1 cellular context compared by ENCODE assay signal in the genomic region with DNA sequence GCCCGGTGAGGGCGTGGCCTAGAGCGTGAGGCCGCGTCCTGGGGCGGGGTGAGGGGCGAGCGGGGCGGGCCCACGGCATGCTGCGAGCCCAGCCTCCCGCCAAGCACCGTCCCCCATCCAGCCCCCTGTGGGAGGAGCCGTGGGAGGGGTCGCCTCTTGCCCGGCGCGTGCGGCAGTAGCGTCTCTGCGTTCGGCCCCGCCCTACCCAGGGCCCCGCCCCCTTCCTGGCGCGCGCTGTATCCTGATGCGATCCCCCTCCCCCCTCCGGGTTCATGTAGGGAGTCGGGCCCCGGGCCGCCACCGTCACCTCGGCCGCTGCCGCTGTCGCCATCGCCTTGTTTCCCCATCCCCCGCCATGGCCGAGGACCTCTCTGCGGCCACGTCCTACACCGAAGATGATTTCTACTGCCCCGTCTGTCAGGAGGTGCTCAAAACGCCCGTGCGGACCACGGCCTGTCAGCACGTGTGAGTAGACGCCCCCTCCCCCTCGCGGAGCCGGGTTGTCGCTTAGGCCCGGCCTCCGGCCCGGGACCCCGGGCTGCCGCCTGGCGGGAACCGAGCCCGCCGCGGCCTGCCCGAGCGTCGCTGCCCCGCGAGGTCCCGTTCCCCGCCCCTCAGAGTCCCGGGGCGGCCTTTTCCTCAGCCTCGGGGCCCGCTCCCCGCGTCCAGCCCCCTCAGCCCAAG.
TF ChIP-seq lines count a peak whose summit lies in the region.

No MANE protein-coding gene starts in this region.

TF ChIP-seq in GM12878, 131 proteins besides CTCF, POLR2A, EP300 and RAD21 (continued from another document and continues in another):
- TF ChIP-seq, protein P1, sequence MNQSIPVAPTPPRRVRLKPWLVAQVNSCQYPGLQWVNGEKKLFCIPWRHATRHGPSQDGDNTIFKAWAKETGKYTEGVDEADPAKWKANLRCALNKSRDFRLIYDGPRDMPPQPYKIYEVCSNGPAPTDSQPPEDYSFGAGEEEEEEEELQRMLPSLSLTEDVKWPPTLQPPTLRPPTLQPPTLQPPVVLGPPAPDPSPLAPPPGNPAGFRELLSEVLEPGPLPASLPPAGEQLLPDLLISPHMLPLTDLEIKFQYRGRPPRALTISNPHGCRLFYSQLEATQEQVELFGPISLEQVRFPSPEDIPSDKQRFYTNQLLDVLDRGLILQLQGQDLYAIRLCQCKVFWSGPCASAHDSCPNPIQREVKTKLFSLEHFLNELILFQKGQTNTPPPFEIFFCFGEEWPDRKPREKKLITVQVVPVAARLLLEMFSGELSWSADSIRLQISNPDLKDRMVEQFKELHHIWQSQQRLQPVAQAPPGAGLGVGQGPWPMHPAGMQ (IDR thresholded peaks at IDR 0.05; ENCODE audit: borderline replicate concordance), result no peak
- TF ChIP-seq, protein P2, sequence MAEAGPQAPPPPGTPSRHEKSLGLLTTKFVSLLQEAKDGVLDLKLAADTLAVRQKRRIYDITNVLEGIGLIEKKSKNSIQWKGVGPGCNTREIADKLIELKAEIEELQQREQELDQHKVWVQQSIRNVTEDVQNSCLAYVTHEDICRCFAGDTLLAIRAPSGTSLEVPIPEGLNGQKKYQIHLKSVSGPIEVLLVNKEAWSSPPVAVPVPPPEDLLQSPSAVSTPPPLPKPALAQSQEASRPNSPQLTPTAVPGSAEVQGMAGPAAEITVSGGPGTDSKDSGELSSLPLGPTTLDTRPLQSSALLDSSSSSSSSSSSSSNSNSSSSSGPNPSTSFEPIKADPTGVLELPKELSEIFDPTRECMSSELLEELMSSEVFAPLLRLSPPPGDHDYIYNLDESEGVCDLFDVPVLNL (IDR thresholded peaks at IDR 0.05; ENCODE audit: low read depth, low read length), result no peak
- TF ChIP-seq GATAD2B (conservative IDR thresholded peaks at IDR 0.05; ENCODE audit: low read depth), result peak; percentile 81
- TF ChIP-seq POU2F2 (IDR thresholded peaks at IDR 0.05; ENCODE audit: borderline replicate concordance, low read depth, low read length), result no peak; the same call in 2 of the 3 replicates
- TF ChIP-seq, protein P3, sequence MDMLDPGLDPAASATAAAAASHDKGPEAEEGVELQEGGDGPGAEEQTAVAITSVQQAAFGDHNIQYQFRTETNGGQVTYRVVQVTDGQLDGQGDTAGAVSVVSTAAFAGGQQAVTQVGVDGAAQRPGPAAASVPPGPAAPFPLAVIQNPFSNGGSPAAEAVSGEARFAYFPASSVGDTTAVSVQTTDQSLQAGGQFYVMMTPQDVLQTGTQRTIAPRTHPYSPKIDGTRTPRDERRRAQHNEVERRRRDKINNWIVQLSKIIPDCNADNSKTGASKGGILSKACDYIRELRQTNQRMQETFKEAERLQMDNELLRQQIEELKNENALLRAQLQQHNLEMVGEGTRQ (IDR thresholded peaks at IDR 0.05; ENCODE audit: borderline replicate concordance, low read depth, low read length), result no peak
- TF ChIP-seq MTA3 (IDR thresholded peaks at IDR 0.05; ENCODE audit: borderline replicate concordance, low read length), result no peak
- TF ChIP-seq TBL1XR1 (IDR thresholded peaks at IDR 0.05; ENCODE audit: low read depth, low read length), result no peak
- TF ChIP-seq CHD2 (IDR thresholded peaks at IDR 0.05; ENCODE audit: borderline replicate concordance, low read depth, low read length), result peak; percentile 63; the same call in 1 of the 2 replicates
- no peak for TF ChIP-seq RAD51 (IDR thresholded peaks at IDR 0.05)
- TF ChIP-seq YBX1 (IDR thresholded peaks at IDR 0.05), result no peak
- TF ChIP-seq, protein P4, sequence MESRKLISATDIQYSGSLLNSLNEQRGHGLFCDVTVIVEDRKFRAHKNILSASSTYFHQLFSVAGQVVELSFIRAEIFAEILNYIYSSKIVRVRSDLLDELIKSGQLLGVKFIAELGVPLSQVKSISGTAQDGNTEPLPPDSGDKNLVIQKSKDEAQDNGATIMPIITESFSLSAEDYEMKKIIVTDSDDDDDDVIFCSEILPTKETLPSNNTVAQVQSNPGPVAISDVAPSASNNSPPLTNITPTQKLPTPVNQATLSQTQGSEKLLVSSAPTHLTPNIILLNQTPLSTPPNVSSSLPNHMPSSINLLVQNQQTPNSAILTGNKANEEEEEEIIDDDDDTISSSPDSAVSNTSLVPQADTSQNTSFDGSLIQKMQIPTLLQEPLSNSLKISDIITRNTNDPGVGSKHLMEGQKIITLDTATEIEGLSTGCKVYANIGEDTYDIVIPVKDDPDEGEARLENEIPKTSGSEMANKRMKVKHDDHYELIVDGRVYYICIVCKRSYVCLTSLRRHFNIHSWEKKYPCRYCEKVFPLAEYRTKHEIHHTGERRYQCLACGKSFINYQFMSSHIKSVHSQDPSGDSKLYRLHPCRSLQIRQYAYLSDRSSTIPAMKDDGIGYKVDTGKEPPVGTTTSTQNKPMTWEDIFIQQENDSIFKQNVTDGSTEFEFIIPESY (IDR thresholded peaks at IDR 0.05), result no peak
- no peak for TF ChIP-seq NRF1 (conservative IDR thresholded peaks at IDR 0.05; ENCODE audit: low read depth, low read length)
- TF ChIP-seq TCF12 (IDR thresholded peaks at IDR 0.05; ENCODE audit: low read depth, low read length), result 0 out of 2 replicates have a peak, but pooled peaks have one; percentile 33
- TF ChIP-seq SMAD1 (IDR thresholded peaks at IDR 0.05; ENCODE audit: low read depth, partially characterized antibody), result no peak
- TF ChIP-seq POLR2AphosphoS5 (IDR thresholded peaks at IDR 0.05; ENCODE audit: low read length), result peak; percentile 89
- TF ChIP-seq, protein P5, sequence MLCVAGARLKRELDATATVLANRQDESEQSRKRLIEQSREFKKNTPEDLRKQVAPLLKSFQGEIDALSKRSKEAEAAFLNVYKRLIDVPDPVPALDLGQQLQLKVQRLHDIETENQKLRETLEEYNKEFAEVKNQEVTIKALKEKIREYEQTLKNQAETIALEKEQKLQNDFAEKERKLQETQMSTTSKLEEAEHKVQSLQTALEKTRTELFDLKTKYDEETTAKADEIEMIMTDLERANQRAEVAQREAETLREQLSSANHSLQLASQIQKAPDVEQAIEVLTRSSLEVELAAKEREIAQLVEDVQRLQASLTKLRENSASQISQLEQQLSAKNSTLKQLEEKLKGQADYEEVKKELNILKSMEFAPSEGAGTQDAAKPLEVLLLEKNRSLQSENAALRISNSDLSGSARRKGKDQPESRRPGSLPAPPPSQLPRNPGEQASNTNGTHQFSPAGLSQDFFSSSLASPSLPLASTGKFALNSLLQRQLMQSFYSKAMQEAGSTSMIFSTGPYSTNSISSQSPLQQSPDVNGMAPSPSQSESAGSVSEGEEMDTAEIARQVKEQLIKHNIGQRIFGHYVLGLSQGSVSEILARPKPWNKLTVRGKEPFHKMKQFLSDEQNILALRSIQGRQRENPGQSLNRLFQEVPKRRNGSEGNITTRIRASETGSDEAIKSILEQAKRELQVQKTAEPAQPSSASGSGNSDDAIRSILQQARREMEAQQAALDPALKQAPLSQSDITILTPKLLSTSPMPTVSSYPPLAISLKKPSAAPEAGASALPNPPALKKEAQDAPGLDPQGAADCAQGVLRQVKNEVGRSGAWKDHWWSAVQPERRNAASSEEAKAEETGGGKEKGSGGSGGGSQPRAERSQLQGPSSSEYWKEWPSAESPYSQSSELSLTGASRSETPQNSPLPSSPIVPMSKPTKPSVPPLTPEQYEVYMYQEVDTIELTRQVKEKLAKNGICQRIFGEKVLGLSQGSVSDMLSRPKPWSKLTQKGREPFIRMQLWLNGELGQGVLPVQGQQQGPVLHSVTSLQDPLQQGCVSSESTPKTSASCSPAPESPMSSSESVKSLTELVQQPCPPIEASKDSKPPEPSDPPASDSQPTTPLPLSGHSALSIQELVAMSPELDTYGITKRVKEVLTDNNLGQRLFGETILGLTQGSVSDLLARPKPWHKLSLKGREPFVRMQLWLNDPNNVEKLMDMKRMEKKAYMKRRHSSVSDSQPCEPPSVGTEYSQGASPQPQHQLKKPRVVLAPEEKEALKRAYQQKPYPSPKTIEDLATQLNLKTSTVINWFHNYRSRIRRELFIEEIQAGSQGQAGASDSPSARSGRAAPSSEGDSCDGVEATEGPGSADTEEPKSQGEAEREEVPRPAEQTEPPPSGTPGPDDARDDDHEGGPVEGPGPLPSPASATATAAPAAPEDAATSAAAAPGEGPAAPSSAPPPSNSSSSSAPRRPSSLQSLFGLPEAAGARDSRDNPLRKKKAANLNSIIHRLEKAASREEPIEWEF (IDR thresholded peaks at IDR 0.05; ENCODE audit: insufficient replicate concordance, low read depth, low read length), result no peak
- no peak for TF ChIP-seq HDAC2 (IDR thresholded peaks at IDR 0.05)
- no peak for TF ChIP-seq FOS (IDR thresholded peaks at IDR 0.05; ENCODE audit: borderline replicate concordance, extremely low read depth, insufficient read length)
- peak; percentile 92 for TF ChIP-seq LARP7 (IDR thresholded peaks at IDR 0.05)
- no peak for TF ChIP-seq CHD1 (IDR thresholded peaks at IDR 0.05; ENCODE audit: low read depth, low read length)
- TF ChIP-seq, protein P6, sequence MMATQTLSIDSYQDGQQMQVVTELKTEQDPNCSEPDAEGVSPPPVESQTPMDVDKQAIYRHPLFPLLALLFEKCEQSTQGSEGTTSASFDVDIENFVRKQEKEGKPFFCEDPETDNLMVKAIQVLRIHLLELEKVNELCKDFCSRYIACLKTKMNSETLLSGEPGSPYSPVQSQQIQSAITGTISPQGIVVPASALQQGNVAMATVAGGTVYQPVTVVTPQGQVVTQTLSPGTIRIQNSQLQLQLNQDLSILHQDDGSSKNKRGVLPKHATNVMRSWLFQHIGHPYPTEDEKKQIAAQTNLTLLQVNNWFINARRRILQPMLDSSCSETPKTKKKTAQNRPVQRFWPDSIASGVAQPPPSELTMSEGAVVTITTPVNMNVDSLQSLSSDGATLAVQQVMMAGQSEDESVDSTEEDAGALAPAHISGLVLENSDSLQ (IDR thresholded peaks at IDR 0.05), result peak; percentile 48; the same call in 1 of the 2 replicates
- no peak for TF ChIP-seq SMC3 (IDR thresholded peaks at IDR 0.05; ENCODE audit: borderline replicate concordance, low read length)
- TF ChIP-seq IKZF1 (conservative IDR thresholded peaks at IDR 0.05), result peak; percentile 74
- no peak for TF ChIP-seq ZNF622 (IDR thresholded peaks at IDR 0.05)
- no peak for TF ChIP-seq CHD4 (IDR thresholded peaks at IDR 0.05)
- TF ChIP-seq, protein P7, sequence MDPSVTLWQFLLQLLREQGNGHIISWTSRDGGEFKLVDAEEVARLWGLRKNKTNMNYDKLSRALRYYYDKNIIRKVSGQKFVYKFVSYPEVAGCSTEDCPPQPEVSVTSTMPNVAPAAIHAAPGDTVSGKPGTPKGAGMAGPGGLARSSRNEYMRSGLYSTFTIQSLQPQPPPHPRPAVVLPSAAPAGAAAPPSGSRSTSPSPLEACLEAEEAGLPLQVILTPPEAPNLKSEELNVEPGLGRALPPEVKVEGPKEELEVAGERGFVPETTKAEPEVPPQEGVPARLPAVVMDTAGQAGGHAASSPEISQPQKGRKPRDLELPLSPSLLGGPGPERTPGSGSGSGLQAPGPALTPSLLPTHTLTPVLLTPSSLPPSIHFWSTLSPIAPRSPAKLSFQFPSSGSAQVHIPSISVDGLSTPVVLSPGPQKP (IDR thresholded peaks at IDR 0.05; ENCODE audit: low read depth, low read length), result 0 out of 2 replicates have a peak, but pooled peaks have one; percentile 20
- TF ChIP-seq WRNIP1 (IDR thresholded peaks at IDR 0.05; ENCODE audit: borderline replicate concordance, low read depth, low read length), result no peak
- peak; percentile 59; the same call in 1 of the 2 replicates for TF ChIP-seq HDGF (IDR thresholded peaks at IDR 0.05)
- TF ChIP-seq SUZ12 (IDR thresholded peaks at IDR 0.05; ENCODE audit: unreplicated experiment), result no peak
- no peak; the same call in 1 of the 2 replicates for TF ChIP-seq ATF7 (IDR thresholded peaks at IDR 0.05; ENCODE audit: low read depth)
- TF ChIP-seq CBX3 (IDR thresholded peaks at IDR 0.05; ENCODE audit: borderline replicate concordance, low read depth), result no peak
- TF ChIP-seq, protein P8, sequence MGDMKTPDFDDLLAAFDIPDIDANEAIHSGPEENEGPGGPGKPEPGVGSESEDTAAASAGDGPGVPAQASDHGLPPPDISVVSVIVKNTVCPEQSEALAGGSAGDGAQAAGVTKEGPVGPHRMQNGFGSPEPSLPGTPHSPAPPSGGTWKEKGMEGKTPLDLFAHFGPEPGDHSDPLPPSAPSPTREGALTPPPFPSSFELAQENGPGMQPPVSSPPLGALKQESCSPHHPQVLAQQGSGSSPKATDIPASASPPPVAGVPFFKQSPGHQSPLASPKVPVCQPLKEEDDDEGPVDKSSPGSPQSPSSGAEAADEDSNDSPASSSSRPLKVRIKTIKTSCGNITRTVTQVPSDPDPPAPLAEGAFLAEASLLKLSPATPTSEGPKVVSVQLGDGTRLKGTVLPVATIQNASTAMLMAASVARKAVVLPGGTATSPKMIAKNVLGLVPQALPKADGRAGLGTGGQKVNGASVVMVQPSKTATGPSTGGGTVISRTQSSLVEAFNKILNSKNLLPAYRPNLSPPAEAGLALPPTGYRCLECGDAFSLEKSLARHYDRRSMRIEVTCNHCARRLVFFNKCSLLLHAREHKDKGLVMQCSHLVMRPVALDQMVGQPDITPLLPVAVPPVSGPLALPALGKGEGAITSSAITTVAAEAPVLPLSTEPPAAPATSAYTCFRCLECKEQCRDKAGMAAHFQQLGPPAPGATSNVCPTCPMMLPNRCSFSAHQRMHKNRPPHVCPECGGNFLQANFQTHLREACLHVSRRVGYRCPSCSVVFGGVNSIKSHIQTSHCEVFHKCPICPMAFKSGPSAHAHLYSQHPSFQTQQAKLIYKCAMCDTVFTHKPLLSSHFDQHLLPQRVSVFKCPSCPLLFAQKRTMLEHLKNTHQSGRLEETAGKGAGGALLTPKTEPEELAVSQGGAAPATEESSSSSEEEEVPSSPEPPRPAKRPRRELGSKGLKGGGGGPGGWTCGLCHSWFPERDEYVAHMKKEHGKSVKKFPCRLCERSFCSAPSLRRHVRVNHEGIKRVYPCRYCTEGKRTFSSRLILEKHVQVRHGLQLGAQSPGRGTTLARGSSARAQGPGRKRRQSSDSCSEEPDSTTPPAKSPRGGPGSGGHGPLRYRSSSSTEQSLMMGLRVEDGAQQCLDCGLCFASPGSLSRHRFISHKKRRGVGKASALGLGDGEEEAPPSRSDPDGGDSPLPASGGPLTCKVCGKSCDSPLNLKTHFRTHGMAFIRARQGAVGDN (IDR thresholded peaks at IDR 0.05), result peak; percentile 48; the same call in 1 of the 2 replicates
- no peak for TF ChIP-seq MYB (IDR thresholded peaks at IDR 0.05; ENCODE audit: borderline replicate concordance, low read depth, low read length)
- TF ChIP-seq, protein P9, sequence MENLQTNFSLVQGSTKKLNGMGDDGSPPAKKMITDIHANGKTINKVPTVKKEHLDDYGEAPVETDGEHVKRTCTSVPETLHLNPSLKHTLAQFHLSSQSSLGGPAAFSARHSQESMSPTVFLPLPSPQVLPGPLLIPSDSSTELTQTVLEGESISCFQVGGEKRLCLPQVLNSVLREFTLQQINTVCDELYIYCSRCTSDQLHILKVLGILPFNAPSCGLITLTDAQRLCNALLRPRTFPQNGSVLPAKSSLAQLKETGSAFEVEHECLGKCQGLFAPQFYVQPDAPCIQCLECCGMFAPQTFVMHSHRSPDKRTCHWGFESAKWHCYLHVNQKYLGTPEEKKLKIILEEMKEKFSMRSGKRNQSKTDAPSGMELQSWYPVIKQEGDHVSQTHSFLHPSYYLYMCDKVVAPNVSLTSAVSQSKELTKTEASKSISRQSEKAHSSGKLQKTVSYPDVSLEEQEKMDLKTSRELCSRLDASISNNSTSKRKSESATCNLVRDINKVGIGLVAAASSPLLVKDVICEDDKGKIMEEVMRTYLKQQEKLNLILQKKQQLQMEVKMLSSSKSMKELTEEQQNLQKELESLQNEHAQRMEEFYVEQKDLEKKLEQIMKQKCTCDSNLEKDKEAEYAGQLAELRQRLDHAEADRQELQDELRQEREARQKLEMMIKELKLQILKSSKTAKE (IDR thresholded peaks at IDR 0.05; ENCODE audit: low read depth, poor library complexity, severe bottlenecking), result no peak
- TF ChIP-seq NFYA (IDR thresholded peaks at IDR 0.05; ENCODE audit: borderline replicate concordance, low read depth, low read length), result no peak
